In genomic region chr12:92487138-92487485, GRCh38 we compare ENCODE assay signal across 29 cellular contexts.
DNase-seq lines count a peak whose midpoint lies in the region; ATAC-seq and TF ChIP-seq lines count a peak whose summit lies in the region.
"Had no signal": no experiment of that assay in that cellular context is flagged by ENCODE, and none has a peak within 500 bp of the region (broad histone marks: within the 10 kb centered on the region; RNA-seq: fewer than 3 reads in every experiment).

No MANE protein-coding gene starts in this region.

- H3K18ac ChIP-seq in mesendoderm (ENCODE audit: low read length): no peak overlapping the region

- peaks cover 12 to 16% of the 10 kb centered on the region in 2 donors for H3K36me3 Mint-ChIP-seq in stimulated activated naive B cell treated with anti-CD40 and anti-IgM and Interleukin-4, amounts not matched to agents 10 μg/mL and 1 μg/mL and 100 μg/mL, for 72 hours
- H3K36me3 Mint-ChIP-seq: CD8-positive, alpha-beta T cell; T-cell had no signal

- no peaks in the 10 kb centered on the region for H3K27me3 Mint-ChIP-seq in stimulated activated naive B cell treated with anti-CD40 and anti-IgM and Interleukin-4, amounts not matched to agents 10 μg/mL and 1 μg/mL and 100 μg/mL, for 72 hours
- H3K27me3 Mint-ChIP-seq: T-cell had no signal

- H4K20me1 ChIP-seq in OCI-LY3 (ENCODE audit: insufficient read depth, low read length): no peaks in the 10 kb centered on the region

- no peak overlapping the region for H4K5ac ChIP-seq in mesendoderm (ENCODE audit: low read length)

- no peak overlapping the region for H2AFZ ChIP-seq in OCI-LY3 (ENCODE audit: low read depth, low read length)

- no peak overlapping the region for H4K8ac ChIP-seq in mesendoderm (ENCODE audit: low read depth, low read length)

- H3K9me3 Mint-ChIP-seq in stimulated activated naive B cell treated with anti-CD40 and anti-IgM and Interleukin-4, amounts not matched to agents 10 μg/mL and 1 μg/mL and 100 μg/mL, for 72 hours: peaks cover 5 to 9% of the 10 kb centered on the region in 2 donors

- no peaks in the 10 kb centered on the region for H3K27me3 ChIP-seq in OCI-LY3 (ENCODE audit: low read depth, low read length)
- H3K27me3 ChIP-seq in mesendoderm (ENCODE audit: insufficient read depth, low read length, poor library complexity): no peaks in the 10 kb centered on the region
- H3K27me3 ChIP-seq: SJSA1 had no signal

- peaks cover 63% of the 10 kb centered on the region for H3K4me1 ChIP-seq in OCI-LY3 (ENCODE audit: low read length)
- no peaks in the 10 kb centered on the region for H3K4me1 ChIP-seq in mesendoderm (ENCODE audit: control insufficient read depth, low read depth, low read length)
- H3K4me1 ChIP-seq: A549, Caco-2, SJSA1 had no signal

- H3K79me1 ChIP-seq in mesendoderm (ENCODE audit: low read length): no peaks in the 10 kb centered on the region

- 0 out of 2 replicates have a peak overlapping the region, but pooled peaks have one; percentile 1 for H3K4me3 ChIP-seq in OCI-LY3 (ENCODE audit: low read length)
- no peak overlapping the region for H3K4me3 ChIP-seq in mesendoderm (ENCODE audit: low read length)
- H3K4me3 ChIP-seq: A549, SJSA1 had no signal

- H2BK5ac ChIP-seq in mesendoderm (ENCODE audit: low read length): no peak overlapping the region

- DNase-seq in mesendoderm (peak; percentile 65), mucosa of gallbladder (ENCODE audit: low spot score) (no peak), 8988T (no peak), activated T-cell treated with anti-CD3 and anti-CD28 coated beads for 4 hours (no peak)
- no peak for DNase-seq in stimulated activated naive B cell treated with anti-CD40 and anti-IgM and Interleukin-4, amounts not matched to agents 10 μg/mL and 1 μg/mL and 100 μg/mL, for 72 hours
- DNase-seq: Caco-2; CD8-positive, alpha-beta T cell; DMS79; EL; GDM1; HCEC 1CT; MM.1S; NCI-H1092; NCI-H1417 treated with DMSO at 0.1 percent for 48 hours; NCI-H1694 treated with DMSO at 0.1 percent for 48 hours; NCI-H2081; NCI-H2171; NCI-H226; NCI-H510A; NCI-H748 treated with DMSO at 0.1 percent for 48 hours; Right ventricle myocardium superior; RPMI8226; T-cell had no signal

- H3K23ac ChIP-seq in mesendoderm (ENCODE audit: low read length): no peak overlapping the region

- H3K79me2 ChIP-seq in OCI-LY3 (ENCODE audit: low read length): no peaks in the 10 kb centered on the region
- no peaks in the 10 kb centered on the region for H3K79me2 ChIP-seq in mesendoderm (ENCODE audit: control insufficient read depth, insufficient read depth, low read length)

- H3K4ac ChIP-seq in mesendoderm (ENCODE audit: low read depth, low read length): no peak overlapping the region

- no peak overlapping the region for H2BK120ac ChIP-seq in mesendoderm (ENCODE audit: low read depth, low read length)

- TF ChIP-seq CTCF in OCI-LY3 (IDR thresholded peaks at IDR 0.05; ENCODE audit: low read depth, low read length): no peak

- no peak overlapping the region for H2AK5ac ChIP-seq in mesendoderm (ENCODE audit: low read length)

- no peak overlapping the region for H3K56ac ChIP-seq in mesendoderm (ENCODE audit: low read length)

- H3K9ac ChIP-seq in OCI-LY3 (ENCODE audit: low read length) (peak overlapping the region; percentile 42; the same call in 1 of the 2 replicates), mesendoderm (ENCODE audit: low read length) (no peak overlapping the region)
- H3K9ac ChIP-seq: KMS-11 had no signal

- no peak overlapping the region for H2BK15ac ChIP-seq in mesendoderm (replicated peaks; ENCODE audit: low read depth)

- H3K36me3 ChIP-seq in OCI-LY3 (replicated peaks; ENCODE audit: low read depth, low read length) (peaks cover 16% of the 10 kb centered on the region), mesendoderm (ENCODE audit: control insufficient read depth, insufficient read depth, low read length) (no peaks in the 10 kb centered on the region)
- H3K36me3 ChIP-seq: SJSA1 had no signal

- peaks cover 6% of the 10 kb centered on the region for H3K9me3 ChIP-seq in OCI-LY3 (ENCODE audit: insufficient read depth, low read length)
- H3K9me3 ChIP-seq: Caco-2, SJSA1 had no signal

- H3K4me3 Mint-ChIP-seq in stimulated activated naive B cell treated with anti-CD40 and anti-IgM and Interleukin-4, amounts not matched to agents 10 μg/mL and 1 μg/mL and 100 μg/mL, for 72 hours: peak overlapping the region in 1 of 2 donors; percentile 3
- H3K4me3 Mint-ChIP-seq: CD8-positive, alpha-beta T cell; T-cell had no signal

- peaks cover 38 to 61% of the 10 kb centered on the region in 2 donors for H3K4me1 Mint-ChIP-seq in stimulated activated naive B cell treated with anti-CD40 and anti-IgM and Interleukin-4, amounts not matched to agents 10 μg/mL and 1 μg/mL and 100 μg/mL, for 72 hours

- H3K27ac ChIP-seq in OCI-LY3 (ENCODE audit: low read length): peak overlapping the region; percentile 81
- no peak overlapping the region for H3K27ac ChIP-seq in mesendoderm (ENCODE audit: low read depth, low read length)
- H3K27ac ChIP-seq: A549, C4-2B, KMS-11, SJSA1 had no signal

- ATAC-seq in GM18907 (IDR thresholded peaks at IDR 0.05; ENCODE audit: unreplicated experiment): peak; percentile 7
- ATAC-seq in stimulated activated naive B cell treated with anti-CD40 and anti-IgM and Interleukin-4, amounts not matched to agents 10 μg/mL and 1 μg/mL and 100 μg/mL, for 72 hours (replicated peaks): no peak
- ATAC-seq: A549; CD8-positive, alpha-beta T cell; T-cell had no signal

- H3K27ac Mint-ChIP-seq in stimulated activated naive B cell treated with anti-CD40 and anti-IgM and Interleukin-4, amounts not matched to agents 10 μg/mL and 1 μg/mL and 100 μg/mL, for 72 hours: peak overlapping the region; percentile 73
- H3K27ac Mint-ChIP-seq: CD8-positive, alpha-beta T cell; T-cell had no signal

- peak overlapping the region; percentile 46 for H3K4me2 ChIP-seq in OCI-LY3 (ENCODE audit: low read length)
- H3K4me2 ChIP-seq in mesendoderm (ENCODE audit: low read length): no peak overlapping the region
- H3K4me2 ChIP-seq: A549, KMS-11 had no signal
